ENCODE assay signal across 26 cellular contexts in the genomic region with DNA sequence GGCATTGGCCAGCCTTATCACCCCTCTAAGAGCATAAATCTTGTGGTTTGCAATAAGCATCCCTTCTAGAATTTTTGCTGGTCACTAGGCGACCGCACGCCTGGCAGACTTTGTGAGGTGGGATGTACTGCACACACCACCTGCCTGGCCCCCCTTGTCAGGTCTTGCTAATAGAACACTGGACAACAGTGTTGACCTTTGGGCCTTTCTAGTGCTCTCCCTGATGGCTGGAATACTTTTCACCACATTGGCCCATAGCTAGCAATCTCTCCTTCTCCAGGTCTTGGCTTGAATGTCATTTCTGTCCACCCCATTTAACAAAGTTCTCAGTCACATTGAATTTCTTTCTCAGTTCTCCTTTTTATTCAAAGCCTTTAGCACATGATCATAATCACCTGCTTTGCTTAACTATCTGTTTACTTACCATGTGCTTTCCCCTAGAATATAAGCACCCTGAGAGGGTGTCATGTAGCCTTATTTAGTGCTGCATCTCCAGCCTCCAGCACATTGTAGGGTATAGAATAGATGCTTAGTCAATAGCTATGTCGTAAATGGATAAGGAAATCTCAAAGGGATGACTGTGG.
DNase-seq lines count a peak whose midpoint lies in the region; ATAC-seq, FAIRE-seq and TF ChIP-seq lines count a peak whose summit lies in the region.
"Had no signal": no experiment of that assay in that cellular context is flagged by ENCODE, and none has a peak within 500 bp of the region (broad histone marks: within the 10 kb centered on the region; RNA-seq: fewer than 3 reads in every experiment).

No MANE protein-coding gene starts in this region.

- H2AFZ ChIP-seq in GM12878 (ENCODE audit: control insufficient read depth, low read depth, low read length) = no peak overlapping the region

- BruUV-seq in GM12878 (replicated peaks; lab: Mats Ljungman, UMichigan) = no TSS peak

- POLR2A ChIA-PET in GM12878 (lab: Charles Lee) = no interaction called here

- RAD21 ChIA-PET in GM12878 (lab: Charles Lee; ENCODE audit: unreplicated experiment) = no interaction called here

- TF ChIP-seq CTCF in GM12878 (IDR thresholded peaks at IDR 0.05 in 2 of 3, conservative IDR thresholded peaks at IDR 0.05 in 1 of 3; ENCODE audit: control insufficient read depth in 2 of 3, extremely low read depth in 1 of 3, insufficient read depth in 1 of 3, low read depth in 3 of 3, low read length in 3 of 3) = no peak
- TF ChIP-seq CTCF in omental fat pad (IDR thresholded peaks at IDR 0.05) = no peak

- no peaks in the 10 kb centered on the region for H4K20me1 ChIP-seq in GM12878 (ENCODE audit: control insufficient read depth, insufficient read depth)
- H4K20me1 ChIP-seq: BLaER1 had no signal

- H3K4me3 ChIP-seq in GM12878 = no peak overlapping the region
- H3K4me3 ChIP-seq: BLaER1 had no signal

- 86% methylated on average over 4 of the region's 4 CpGs for WGBS in GM12878 (ENCODE audit: insufficient coverage, insufficient replicate concordance, low lambda C conversion rate, missing lambda C conversion rate)

- DNase-seq in GM12891 (ENCODE audit: insufficient read length, low spot score) = no peak
- no peak for DNase-seq in GM12878 (ENCODE audit: low read depth, low spot score)
- DNase-seq in omental fat pad (ENCODE audit: low spot score) = no peak
- DNase-seq in NOMO-1 treated with dmso at 0.1 percent for 144 hours (lab: John Stamatoyannopoulos, UW; ENCODE audit: unreplicated experiment) = no peak
- no peak for DNase-seq in activated naive CD4-positive, alpha-beta T cell treated with anti-CD3 and anti-CD28 coated beads for 36 hours
- DNase-seq: 8988T; ACHN; BE2C; C1 segment of cervical spinal cord; CD4-positive, alpha-beta memory T cell; CD4-positive, CD25-positive, alpha-beta regulatory T cell; CD8-positive, alpha-beta memory T cell; COR-L47; DMS 273 treated with DMSO at 0.1 percent for 48 hours; DMS153; DMS53; DMS79; DND-41; EL; GDM1 had no signal

- no peaks in the 10 kb centered on the region for H3K36me3 Mint-ChIP-seq in activated naive CD4-positive, alpha-beta T cell treated with anti-CD3 and anti-CD28 coated beads for 36 hours (ENCODE audit: low read depth)
- H3K36me3 Mint-ChIP-seq: CD14-positive monocyte; CD4-positive, alpha-beta memory T cell; CD4-positive, CD25-positive, alpha-beta regulatory T cell; CD8-positive, alpha-beta memory T cell had no signal

- TF ChIP-seq RAD21 in GM12878 (IDR thresholded peaks at IDR 0.05; ENCODE audit: insufficient read depth, low read depth, low read length) = no peak

- CTCF ChIA-PET in GM12878 (lab: Yijun Ruan, JAX) = no interaction called here
- CTCF ChIA-PET in activated naive CD4-positive, alpha-beta T cell treated with anti-CD3 and anti-CD28 coated beads for 36 hours (lab: Charles Lee) = no interaction called here

- FAIRE-seq in GM12891 (lab: Jason Lieb, UNC) = no peak
- no peak for FAIRE-seq in GM12878 (lab: Jason Lieb, UNC)
- FAIRE-seq: A204.1, GM12892, GM19239 had no signal

- TF ChIP-seq EP300 in GM12878 (IDR thresholded peaks at IDR 0.05; ENCODE audit: borderline replicate concordance in 1 of 2, control insufficient read depth in 1 of 2, low read depth in 2 of 2, low read length in 2 of 2) = no peak

- in situ Hi-C loops in GM12878 (cut with MboI) = no loop called here

- no peaks in the 10 kb centered on the region for H3K79me2 ChIP-seq in GM12878 (ENCODE audit: control insufficient read depth, insufficient read depth, low read length)

- no peak overlapping the region for H3K4me2 ChIP-seq in GM12878 (ENCODE audit: control insufficient read depth, insufficient read depth)
- H3K4me2 ChIP-seq: BLaER1 had no signal

- H3K27ac ChIP-seq in GM12878 (ENCODE audit: control insufficient read depth, insufficient read depth) = no peak overlapping the region
- H3K27ac ChIP-seq: BLaER1 had no signal

- H3K4me1 Mint-ChIP-seq in activated naive CD4-positive, alpha-beta T cell treated with anti-CD3 and anti-CD28 coated beads for 36 hours (ENCODE audit: low read depth) = no peaks in the 10 kb centered on the region
- H3K4me1 Mint-ChIP-seq: CD14-positive monocyte; CD4-positive, alpha-beta memory T cell; CD4-positive, CD25-positive, alpha-beta regulatory T cell; CD8-positive, alpha-beta memory T cell had no signal

- intact Hi-C loops in GM12878 (cut with micrococcal nuclease; ENCODE audit: unreplicated experiment) = no loop called here
- intact Hi-C loops in activated naive CD4-positive, alpha-beta T cell treated with anti-CD3 and anti-CD28 coated beads for 36 hours (cut with micrococcal nuclease) = no loop called here

- H3K4me3 Mint-ChIP-seq in activated naive CD4-positive, alpha-beta T cell treated with anti-CD3 and anti-CD28 coated beads for 36 hours = no peak overlapping the region
- H3K4me3 Mint-ChIP-seq: CD14-positive monocyte; CD4-positive, alpha-beta memory T cell; CD4-positive, CD25-positive, alpha-beta regulatory T cell; CD8-positive, alpha-beta memory T cell had no signal

- no peaks in the 10 kb centered on the region for H3K36me3 ChIP-seq in GM12878 (ENCODE audit: control insufficient read depth in 2 of 2, insufficient read depth in 2 of 2, low read length in 1 of 2)
- H3K36me3 ChIP-seq: BE2C, BLaER1 had no signal

- H3K9me3 ChIP-seq in GM12878 (replicated peaks; ENCODE audit: control insufficient read depth, insufficient read depth, low read length) = no peaks in the 10 kb centered on the region; the same call in 2 of the 3 replicates
- H3K9me3 ChIP-seq: BE2C, BLaER1 had no signal

- peaks cover 11% of the 10 kb centered on the region for H3K27me3 Mint-ChIP-seq in activated naive CD4-positive, alpha-beta T cell treated with anti-CD3 and anti-CD28 coated beads for 36 hours (ENCODE audit: low read depth)

- H3K27ac Mint-ChIP-seq in activated naive CD4-positive, alpha-beta T cell treated with anti-CD3 and anti-CD28 coated beads for 36 hours = no peak overlapping the region
- H3K27ac Mint-ChIP-seq: CD14-positive monocyte; CD4-positive, alpha-beta memory T cell; CD4-positive, CD25-positive, alpha-beta regulatory T cell; CD8-positive, alpha-beta memory T cell had no signal

- no peaks in the 10 kb centered on the region for H3K27me3 ChIP-seq in GM12878 (replicated peaks in 1 of 2; ENCODE audit: control insufficient read depth in 2 of 2, insufficient read depth in 2 of 2, low read length in 1 of 2)
- H3K27me3 ChIP-seq: BE2C, BLaER1 had no signal

- no peak overlapping the region for H3K9ac ChIP-seq in GM12878 (ENCODE audit: control insufficient read depth, insufficient read depth, low read length)
- H3K9ac ChIP-seq: BLaER1 had no signal

- no peaks in the 10 kb centered on the region for H3K4me1 ChIP-seq in GM12878 (ENCODE audit: control insufficient read depth, insufficient read depth, low read length)
- H3K4me1 ChIP-seq: BE2C, BLaER1 had no signal

- H3K9me3 Mint-ChIP-seq in activated naive CD4-positive, alpha-beta T cell treated with anti-CD3 and anti-CD28 coated beads for 36 hours = no peaks in the 10 kb centered on the region
- H3K9me3 Mint-ChIP-seq: CD4-positive, alpha-beta memory T cell; CD4-positive, CD25-positive, alpha-beta regulatory T cell; CD8-positive, alpha-beta memory T cell had no signal

- TF ChIP-seq POLR2A in GM12891 (IDR thresholded peaks at IDR 0.05; ENCODE audit: low read depth, low read length) (no peak), GM12878 (IDR thresholded peaks at IDR 0.05; ENCODE audit: low read depth, low read length) (no peak)

- SMC1A ChIA-PET in GM12878 (lab: Charles Lee; ENCODE audit: uncharacterized antibody, unreplicated experiment) = interaction anchor here (1.0 kb wide), 1 partner anchor 616 kb away, joined by 3 read pairs; no protein-coding TSS in a partner anchor

- ATAC-seq in GM12878 (no peak), omental fat pad (ENCODE audit: low FRiP score) (peak; percentile 19), HG02981 (IDR thresholded peaks at IDR 0.05; ENCODE audit: unreplicated experiment) (no peak)

TF ChIP-seq in GM12891, 5 proteins besides CTCF, POLR2A, EP300 and RAD21:
- TF ChIP-seq TAF1 (IDR thresholded peaks at IDR 0.05; ENCODE audit: low read depth, low read length) = no peak
- TF ChIP-seq SPI1 (IDR thresholded peaks at IDR 0.05; ENCODE audit: low read depth, low read length) = peak; percentile 76
- no peak for TF ChIP-seq PAX5 (IDR thresholded peaks at IDR 0.05; ENCODE audit: insufficient read depth, low read length, severe bottlenecking)

TF ChIP-seq in GM12878, 131 proteins besides CTCF, POLR2A, EP300 and RAD21:
- TF ChIP-seq PKNOX1 (IDR thresholded peaks at IDR 0.05) (no peak), KAT2A (conservative IDR thresholded peaks at IDR 0.05; ENCODE audit: control insufficient read depth, low read depth, low read length) (no peak), BHLHE40 (IDR thresholded peaks at IDR 0.05; ENCODE audit: borderline replicate concordance in 1 of 2, low read depth in 2 of 2, low read length in 1 of 2) (no peak), ESRRA (IDR thresholded peaks at IDR 0.05; ENCODE audit: low read length) (no peak), TCF7 (IDR thresholded peaks at IDR 0.05; ENCODE audit: borderline replicate concordance) (no peak), SPI1 (IDR thresholded peaks at IDR 0.05; ENCODE audit: borderline replicate concordance, insufficient read depth, low read depth, low read length) (peak; percentile 68; the same call in 1 of the 2 replicates), RUNX3 (IDR thresholded peaks at IDR 0.05; ENCODE audit: low read length) (no peak)
TF ChIP-seq in GM12878: peak in this region for 1.
